8 cellular contexts compared by ENCODE assay signal in genomic region chr20:56469077-56469449, GRCh38. TPM values are rescaled to one million over a fixed set of nuclear protein-coding genes. Genes with fewer than 3 reads are reported as not detected.
A peak's percentile ranks its signal among the peaks of the same experiment; 100 is the strongest.
DNase-seq lines count a peak whose midpoint lies in the region; ATAC-seq and TF ChIP-seq lines count a peak whose summit lies in the region.

No MANE protein-coding gene starts in this region.

- ATAC-seq in activated T-helper 17 cell treated with anti-CD3 and anti-CD28 coated beads, Interleukin-2, amount 50 U/mL, for 72 hours (replicated peaks) = no peak
- ATAC-seq in stimulated activated memory B cell treated with anti-CD40 and anti-IgM and Interleukin-4, amounts not matched to agents 10 μg/mL and 1 μg/mL and 100 μg/mL, for 72 hours = no peak

- peaks cover 3% of the 10 kb centered on the region; the same call in 1 of the 2 replicates for H3K27me3 Mint-ChIP-seq in HFFc6 (ENCODE audit: insufficient read depth)
- H3K27me3 Mint-ChIP-seq in activated T-helper 17 cell treated with anti-CD3 and anti-CD28 coated beads, Interleukin-2, amount 50 U/mL, for 72 hours = no peaks in the 10 kb centered on the region
- H3K27me3 Mint-ChIP-seq in stimulated activated memory B cell treated with anti-CD40 and anti-IgM and Interleukin-4, amounts not matched to agents 10 μg/mL and 1 μg/mL and 100 μg/mL, for 72 hours = no peaks in the 10 kb centered on the region

- DNase-seq in HFFc6 (no peak), NCI-H1105 treated with DMSO at 0.1 percent for 48 hours (lab: John Stamatoyannopoulos, UW) (no peak), NCI-H69 (lab: John Stamatoyannopoulos, UW) (no peak), superior temporal gyrus (ENCODE audit: extremely low spot score) (no peak)
- DNase-seq in stimulated activated CD4-positive, alpha-beta T cell treated with anti-CD3 and anti-CD28 coated beads, Interleukin-4, amount 100 ng/mL, for 4 hours = no peak

- peaks cover 23% of the 10 kb centered on the region for H3K4me1 Mint-ChIP-seq in HFFc6 (ENCODE audit: low read depth)
- peaks cover 8% of the 10 kb centered on the region for H3K4me1 Mint-ChIP-seq in activated T-helper 17 cell treated with anti-CD3 and anti-CD28 coated beads, Interleukin-2, amount 50 U/mL, for 72 hours
- H3K4me1 Mint-ChIP-seq in stimulated activated memory B cell treated with anti-CD40 and anti-IgM and Interleukin-4, amounts not matched to agents 10 μg/mL and 1 μg/mL and 100 μg/mL, for 72 hours = peaks cover 46% of the 10 kb centered on the region

- H3K9me3 Mint-ChIP-seq in HFFc6 = no peaks in the 10 kb centered on the region
- H3K9me3 Mint-ChIP-seq in activated T-helper 17 cell treated with anti-CD3 and anti-CD28 coated beads, Interleukin-2, amount 50 U/mL, for 72 hours = no peaks in the 10 kb centered on the region
- H3K9me3 Mint-ChIP-seq in stimulated activated memory B cell treated with anti-CD40 and anti-IgM and Interleukin-4, amounts not matched to agents 10 μg/mL and 1 μg/mL and 100 μg/mL, for 72 hours = no peaks in the 10 kb centered on the region

- peak overlapping the region; percentile 94 for H3K4me3 ChIP-seq in iPS-11a (ENCODE audit: low read depth, low read length)

- peaks cover 11% of the 10 kb centered on the region for H3K36me3 Mint-ChIP-seq in HFFc6 (ENCODE audit: low read depth)
- H3K36me3 Mint-ChIP-seq in activated T-helper 17 cell treated with anti-CD3 and anti-CD28 coated beads, Interleukin-2, amount 50 U/mL, for 72 hours (ENCODE audit: low read depth) = peaks cover 54% of the 10 kb centered on the region
- H3K36me3 Mint-ChIP-seq in stimulated activated memory B cell treated with anti-CD40 and anti-IgM and Interleukin-4, amounts not matched to agents 10 μg/mL and 1 μg/mL and 100 μg/mL, for 72 hours = peaks cover 9% of the 10 kb centered on the region

- TF ChIP-seq CTCF in HFFc6 (IDR thresholded peaks at IDR 0.05) = no peak

- H3K27ac Mint-ChIP-seq in HFFc6 = peak overlapping the region; percentile 98
- peak overlapping the region; percentile 99 for H3K27ac Mint-ChIP-seq in activated T-helper 17 cell treated with anti-CD3 and anti-CD28 coated beads, Interleukin-2, amount 50 U/mL, for 72 hours
- peak overlapping the region; percentile 95 for H3K27ac Mint-ChIP-seq in stimulated activated memory B cell treated with anti-CD40 and anti-IgM and Interleukin-4, amounts not matched to agents 10 μg/mL and 1 μg/mL and 100 μg/mL, for 72 hours

- peak overlapping the region; percentile 100 for H3K4me3 Mint-ChIP-seq in HFFc6
- H3K4me3 Mint-ChIP-seq in activated T-helper 17 cell treated with anti-CD3 and anti-CD28 coated beads, Interleukin-2, amount 50 U/mL, for 72 hours = peak overlapping the region; percentile 96
- peak overlapping the region; percentile 95 for H3K4me3 Mint-ChIP-seq in stimulated activated memory B cell treated with anti-CD40 and anti-IgM and Interleukin-4, amounts not matched to agents 10 μg/mL and 1 μg/mL and 100 μg/mL, for 72 hours

RNA-seq across cellular contexts. Expression of gene RTF2, which starts 0.6 kb away (rescaled TPM):
- total RNA-seq in HFFc6 (2021; fragmentation: NEBNext Ultra II Directional; extraction: Animal tissue kit (Norgen Biotek cat#: 25700)) = 100 to 1,000 TPM; 148 to 158 (median 153) TPM
- total RNA-seq in activated T-helper 17 cell treated with anti-CD3 and anti-CD28 coated beads, Interleukin-2, amount 50 U/mL, for 72 hours = 10 to 100 TPM; 62.4 to 80.0 TPM

RNA-seq across cellular contexts. Expression of gene FAM209A, which starts 55.5 kb away (rescaled TPM):
- under 1 TPM in 1 of 6 experiments, not detected in 5; 0.21 TPM for total RNA-seq in HFFc6 (2021; fragmentation: NEBNext Ultra II Directional; extraction: Animal tissue kit (Norgen Biotek cat#: 25700))
- total RNA-seq in activated T-helper 17 cell treated with anti-CD3 and anti-CD28 coated beads, Interleukin-2, amount 50 U/mL, for 72 hours = 1 to 10 TPM; 1.4 to 1.6 TPM

RNA-seq across cellular contexts. Expression of gene CASS4, which starts 57.0 kb away (rescaled TPM):
- total RNA-seq in HFFc6 (2021; fragmentation: NEBNext Ultra II Directional; extraction: Animal tissue kit (Norgen Biotek cat#: 25700)) = under 1 TPM; 0.38 to 0.70 (median 0.56) TPM
- 1 to 10 TPM; 5.1 to 9.4 TPM for total RNA-seq in activated T-helper 17 cell treated with anti-CD3 and anti-CD28 coated beads, Interleukin-2, amount 50 U/mL, for 72 hours
